In genomic region chr3:115657168-115657567, GRCh38 we compare ENCODE assay signal across 11 cellular contexts. TPM values are rescaled to one million over a fixed set of nuclear protein-coding genes. Genes with fewer than 3 reads are reported as not detected.
DNase-seq lines count a peak whose midpoint lies in the region; ATAC-seq and TF ChIP-seq lines count a peak whose summit lies in the region.
"Had no signal": no experiment of that assay in that cellular context is flagged by ENCODE, and none has a peak within 500 bp of the region (broad histone marks: within the 10 kb centered on the region; RNA-seq: fewer than 3 reads in every experiment).

No MANE protein-coding gene starts in this region.

- H2AFZ ChIP-seq in OCI-LY3 (ENCODE audit: low read depth, low read length) = no peak overlapping the region

- no peaks in the 10 kb centered on the region for H3K9me3 Mint-ChIP-seq in activated naive CD4-positive, alpha-beta T cell treated with anti-CD3 and anti-CD28 coated beads, Interleukin-2, amount 10 ng/mL, durations not matched to agents 7 days and 5 days
- H3K9me3 Mint-ChIP-seq in stimulated activated naive B cell treated with anti-CD40 and anti-IgM and Interleukin-4, amounts not matched to agents 10 μg/mL and 1 μg/mL and 100 μg/mL, for 72 hours = no peaks in the 10 kb centered on the region

- intact Hi-C loops in esophagus muscularis mucosa (cut with DNase I) = loop anchor here (5.0 kb wide), 2 partner anchors 35 to 125 kb away; no protein-coding TSS in a partner anchor

- H3K4me1 Mint-ChIP-seq in activated naive CD4-positive, alpha-beta T cell treated with anti-CD3 and anti-CD28 coated beads, Interleukin-2, amount 10 ng/mL, durations not matched to agents 7 days and 5 days = peaks cover 28% of the 10 kb centered on the region
- H3K4me1 Mint-ChIP-seq in stimulated activated naive B cell treated with anti-CD40 and anti-IgM and Interleukin-4, amounts not matched to agents 10 μg/mL and 1 μg/mL and 100 μg/mL, for 72 hours = peaks cover 21 to 37% of the 10 kb centered on the region in 2 donors

- H4K20me1 ChIP-seq in OCI-LY3 (ENCODE audit: insufficient read depth, low read length) = no peaks in the 10 kb centered on the region

- peak overlapping the region; percentile 36 for H3K4me3 ChIP-seq in OCI-LY3 (ENCODE audit: low read length)
- peak overlapping the region in 1 of 4 donors; percentile 82 for H3K4me3 ChIP-seq in esophagus muscularis mucosa

- H3K36me3 ChIP-seq in OCI-LY3 (replicated peaks; ENCODE audit: low read depth, low read length) (no peaks in the 10 kb centered on the region), esophagus muscularis mucosa (no peaks in the 10 kb centered on the region)

- peak overlapping the region; percentile 62 for H3K4me3 Mint-ChIP-seq in activated naive CD4-positive, alpha-beta T cell treated with anti-CD3 and anti-CD28 coated beads, Interleukin-2, amount 10 ng/mL, durations not matched to agents 7 days and 5 days
- peak overlapping the region in 1 of 2 donors; percentile 30 for H3K4me3 Mint-ChIP-seq in stimulated activated naive B cell treated with anti-CD40 and anti-IgM and Interleukin-4, amounts not matched to agents 10 μg/mL and 1 μg/mL and 100 μg/mL, for 72 hours

- TF ChIP-seq CTCF in OCI-LY3 (IDR thresholded peaks at IDR 0.05; ENCODE audit: low read depth, low read length) (0 out of 2 replicates have a peak, but pooled peaks have one; percentile 7), esophagus muscularis mucosa (IDR thresholded peaks at IDR 0.05) (no peak)

- H3K27ac Mint-ChIP-seq in activated naive CD4-positive, alpha-beta T cell treated with anti-CD3 and anti-CD28 coated beads, Interleukin-2, amount 10 ng/mL, durations not matched to agents 7 days and 5 days = peak overlapping the region; percentile 47
- peak overlapping the region; percentile 60 for H3K27ac Mint-ChIP-seq in stimulated activated naive B cell treated with anti-CD40 and anti-IgM and Interleukin-4, amounts not matched to agents 10 μg/mL and 1 μg/mL and 100 μg/mL, for 72 hours

- H3K4me2 ChIP-seq in OCI-LY3 (ENCODE audit: low read length) = peak overlapping the region; percentile 98

- H3K4me1 ChIP-seq in OCI-LY3 (ENCODE audit: low read length) (peaks cover 96% of the 10 kb centered on the region), esophagus muscularis mucosa (peaks cover 20 to 37% (median 29%) of the 10 kb centered on the region in 4 donors)

- peak overlapping the region; percentile 94 for H3K9ac ChIP-seq in OCI-LY3 (ENCODE audit: low read length)

- CTCF ChIA-PET in activated naive CD4-positive, alpha-beta T cell treated with anti-CD3 and anti-CD28 coated beads, Interleukin-2, amount 10 ng/mL, durations not matched to agents 7 days and 5 days (lab: Charles Lee) = interaction anchor here (1.2 kb wide), 1 partner anchor 127 kb away, joined by 6 read pairs; no protein-coding TSS in a partner anchor

- H3K27me3 ChIP-seq in OCI-LY3 (ENCODE audit: low read depth, low read length) = no peaks in the 10 kb centered on the region
- H3K27me3 ChIP-seq in esophagus muscularis mucosa = no peaks in the 10 kb centered on the region
- H3K27me3 ChIP-seq: testis had no signal

- H3K27me3 Mint-ChIP-seq in activated naive CD4-positive, alpha-beta T cell treated with anti-CD3 and anti-CD28 coated beads, Interleukin-2, amount 10 ng/mL, durations not matched to agents 7 days and 5 days = peaks cover 11% of the 10 kb centered on the region
- H3K27me3 Mint-ChIP-seq in stimulated activated naive B cell treated with anti-CD40 and anti-IgM and Interleukin-4, amounts not matched to agents 10 μg/mL and 1 μg/mL and 100 μg/mL, for 72 hours = no peaks in the 10 kb centered on the region

- TF ChIP-seq EP300 in esophagus muscularis mucosa (IDR thresholded peaks at IDR 0.05) = no peak

- DNase-seq in activated naive CD4-positive, alpha-beta T cell treated with anti-CD3 and anti-CD28 coated beads, Interleukin-2, amount 10 ng/mL, durations not matched to agents 7 days and 5 days = no peak
- DNase-seq in activated naive CD4-positive, alpha-beta T cell (lab: John Stamatoyannopoulos, UW) = no peak
- DNase-seq in esophagus muscularis mucosa (ENCODE audit: extremely low spot score) = no peak
- DNase-seq in stimulated activated naive B cell treated with anti-CD40 and anti-IgM and Interleukin-4, amounts not matched to agents 10 μg/mL and 1 μg/mL and 100 μg/mL, for 72 hours = no peak
- DNase-seq in stimulated activated naive CD4-positive, alpha-beta T cell treated with Interleukin-2 at 50 U/mL for 16 hours (lab: John Stamatoyannopoulos, UW) = no peak
- DNase-seq: NCI-H1436 treated with DMSO at 0.1 percent for 48 hours; stimulated activated CD4-positive, alpha-beta T cell treated with anti-CD3 and anti-CD28 coated beads, Interleukin-2, amount 100 ng/mL, for 24 hours; testis had no signal

- H3K79me2 ChIP-seq in OCI-LY3 (ENCODE audit: low read length) = no peaks in the 10 kb centered on the region

- no peaks in the 10 kb centered on the region for H3K36me3 Mint-ChIP-seq in activated naive CD4-positive, alpha-beta T cell treated with anti-CD3 and anti-CD28 coated beads, Interleukin-2, amount 10 ng/mL, durations not matched to agents 7 days and 5 days
- no peaks in the 10 kb centered on the region for H3K36me3 Mint-ChIP-seq in stimulated activated naive B cell treated with anti-CD40 and anti-IgM and Interleukin-4, amounts not matched to agents 10 μg/mL and 1 μg/mL and 100 μg/mL, for 72 hours

- no peak for ATAC-seq in stimulated activated naive B cell treated with anti-CD40 and anti-IgM and Interleukin-4, amounts not matched to agents 10 μg/mL and 1 μg/mL and 100 μg/mL, for 72 hours (replicated peaks)
- ATAC-seq in HG03025 (IDR thresholded peaks at IDR 0.05; ENCODE audit: low FRiP score, unreplicated experiment) (no peak), GM19463 (IDR thresholded peaks at IDR 0.05; ENCODE audit: unreplicated experiment) (no peak)

- H3K27ac ChIP-seq in OCI-LY3 (ENCODE audit: low read length) = peak overlapping the region; percentile 97
- peak overlapping the region; percentile 95 to 98 (median 97) for H3K27ac ChIP-seq in esophagus muscularis mucosa (replicated peaks in 1 of 4)

- H3K9me3 ChIP-seq in OCI-LY3 (ENCODE audit: insufficient read depth, low read length) (no peaks in the 10 kb centered on the region), esophagus muscularis mucosa (no peaks in the 10 kb centered on the region)
- H3K9me3 ChIP-seq: testis had no signal

- 95% methylated on average over 5 of the region's 5 CpGs for WGBS in esophagus muscularis mucosa

- TF ChIP-seq POLR2A in esophagus muscularis mucosa (IDR thresholded peaks at IDR 0.05; ENCODE audit: low read depth) = no peak

RNA-seq across cellular contexts. Expression of gene GAP43, which starts 33.9 kb away (rescaled TPM):
- total RNA-seq in esophagus muscularis mucosa = 1 to 10 TPM in 3 of 4 donors, under 1 TPM in 1; 0.42 to 7.0 (median 3.1) TPM
